ENCODE assay signal across 9 cellular contexts in the genomic region with DNA sequence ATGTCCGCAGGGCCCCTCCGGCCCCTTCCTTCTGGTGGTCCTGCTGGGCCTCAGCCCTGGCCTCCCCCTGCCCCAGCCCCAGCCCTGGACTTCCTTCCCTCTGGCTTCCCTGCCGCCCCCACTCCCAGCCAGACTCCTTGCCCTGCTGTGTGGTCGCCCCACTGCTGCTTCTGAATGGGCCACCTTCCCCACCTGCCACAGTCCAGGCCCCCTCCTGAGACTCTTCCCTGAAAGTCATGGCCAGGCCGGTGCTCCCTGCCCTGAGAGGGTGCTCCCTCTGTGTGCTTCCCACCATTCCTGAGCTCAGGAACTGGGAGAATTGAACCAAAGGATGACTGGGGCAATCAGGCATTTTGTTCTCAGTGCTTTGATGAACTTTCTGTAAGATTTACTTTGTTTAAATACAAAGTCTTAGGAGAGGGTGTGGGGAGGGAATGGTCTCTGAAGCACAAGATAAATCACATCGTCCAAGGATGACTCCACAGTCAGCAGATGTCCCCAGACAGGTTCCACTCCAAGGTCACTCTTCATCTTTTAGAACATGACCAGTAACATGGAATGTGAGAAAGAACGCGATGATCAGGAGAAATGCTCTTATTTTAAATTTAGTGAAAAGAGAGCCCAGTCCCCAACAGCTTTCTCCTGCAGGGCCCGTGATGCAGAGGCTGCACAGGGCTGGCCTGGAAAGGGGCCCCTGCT. TPM values are rescaled to one million over a fixed set of nuclear protein-coding genes. Genes with fewer than 3 reads are reported as not detected.
DNase-seq lines count a peak whose midpoint lies in the region; ATAC-seq and TF ChIP-seq lines count a peak whose summit lies in the region.
"Had no signal": no experiment of that assay in that cellular context is flagged by ENCODE, and none has a peak within 500 bp of the region (broad histone marks: within the 10 kb centered on the region; RNA-seq: fewer than 3 reads in every experiment).

No MANE protein-coding gene starts in this region.

- H3K36me3 Mint-ChIP-seq in activated CD4-positive, alpha-beta T cell treated with anti-CD3 and anti-CD28 coated beads, Interleukin-2, amount 10 ng/mL, durations not matched to agents 7 days and 5 days (ENCODE audit: low read depth) = peaks cover 37% of the 10 kb centered on the region
- peaks cover 19% of the 10 kb centered on the region for H3K36me3 Mint-ChIP-seq in memory B cell

- peak overlapping the region; percentile 82 for H3K4me3 Mint-ChIP-seq in activated CD4-positive, alpha-beta T cell treated with anti-CD3 and anti-CD28 coated beads, Interleukin-2, amount 10 ng/mL, durations not matched to agents 7 days and 5 days
- H3K4me3 Mint-ChIP-seq in memory B cell = peak overlapping the region; percentile 95

- H3K4me3 ChIP-seq in ascending aorta (peak overlapping the region; percentile 38 to 58), transverse colon (peak overlapping the region; percentile 37 to 61 (median 46))

- no peaks in the 10 kb centered on the region for H3K36me3 ChIP-seq in ascending aorta
- no peaks in the 10 kb centered on the region for H3K36me3 ChIP-seq in transverse colon

- POLR2A ChIA-PET in activated CD4-positive, alpha-beta T cell treated with anti-CD3 and anti-CD28 coated beads, Interleukin-2, amount 10 ng/mL, durations not matched to agents 7 days and 5 days (lab: Charles Lee) = no interaction called here

- CTCF ChIA-PET in activated CD4-positive, alpha-beta T cell treated with anti-CD3 and anti-CD28 coated beads, Interleukin-2, amount 10 ng/mL, durations not matched to agents 7 days and 5 days (lab: Charles Lee) = interaction anchor here (0.6 kb wide), 1 partner anchor 11 kb away, joined by 3 read pairs; no protein-coding TSS in a partner anchor

- 36 to 61% methylated on average over 4 to 9 of the region's 9 CpGs for WGBS in transverse colon (ENCODE audit: low coverage in 1 of 2), 2 donors

- ATAC-seq in memory B cell (ENCODE audit: low read depth) (no peak), GM18502 (IDR thresholded peaks at IDR 0.05; ENCODE audit: poor library complexity, unreplicated experiment) (no peak), HG03139 (IDR thresholded peaks at IDR 0.05; ENCODE audit: unreplicated experiment) (no peak)

- no peak for TF ChIP-seq POLR2A in transverse colon (IDR thresholded peaks at IDR 0.05)

- H3K9me3 ChIP-seq in ascending aorta = no peaks in the 10 kb centered on the region
- no peaks in the 10 kb centered on the region for H3K9me3 ChIP-seq in transverse colon

- no peak for DNase-seq in activated CD4-positive, alpha-beta T cell treated with anti-CD3 and anti-CD28 coated beads, Interleukin-2, amount 10 ng/mL, durations not matched to agents 7 days and 5 days
- no peak for DNase-seq in activated CD4-positive, alpha-beta T cell treated with anti-CD3 and anti-CD28 coated beads, Interleukin-2, amount 50 U/mL, for 1 hour
- DNase-seq in ascending aorta (ENCODE audit: low spot score in 2 of 2) (no peak), memory B cell (ENCODE audit: low spot score in 2 of 2) (no peak), transverse colon (peak; percentile 19), pons (ENCODE audit: low spot score) (no peak)
- DNase-seq: SIG-M5 had no signal

- peaks cover 0 to 5% of the 10 kb centered on the region in 2 donors for H3K4me1 ChIP-seq in ascending aorta
- H3K4me1 ChIP-seq in transverse colon = peaks cover 5 to 19% (median 14%) of the 10 kb centered on the region in 4 donors

- no peak for TF ChIP-seq EP300 in transverse colon (IDR thresholded peaks at IDR 0.05; ENCODE audit: low read depth)

- no peaks in the 10 kb centered on the region for H3K9me3 Mint-ChIP-seq in activated CD4-positive, alpha-beta T cell treated with anti-CD3 and anti-CD28 coated beads, Interleukin-2, amount 10 ng/mL, durations not matched to agents 7 days and 5 days
- no peaks in the 10 kb centered on the region for H3K9me3 Mint-ChIP-seq in memory B cell

- peaks cover 68% of the 10 kb centered on the region for H3K4me1 Mint-ChIP-seq in activated CD4-positive, alpha-beta T cell treated with anti-CD3 and anti-CD28 coated beads, Interleukin-2, amount 10 ng/mL, durations not matched to agents 7 days and 5 days
- peaks cover 39% of the 10 kb centered on the region for H3K4me1 Mint-ChIP-seq in memory B cell

- H3K27me3 ChIP-seq in ascending aorta (no peaks in the 10 kb centered on the region), transverse colon (no peaks in the 10 kb centered on the region)

- H3K27ac Mint-ChIP-seq in activated CD4-positive, alpha-beta T cell treated with anti-CD3 and anti-CD28 coated beads, Interleukin-2, amount 10 ng/mL, durations not matched to agents 7 days and 5 days = peak overlapping the region; percentile 96
- H3K27ac Mint-ChIP-seq in memory B cell = peak overlapping the region; percentile 90

- no peaks in the 10 kb centered on the region for H3K27me3 Mint-ChIP-seq in activated CD4-positive, alpha-beta T cell treated with anti-CD3 and anti-CD28 coated beads, Interleukin-2, amount 10 ng/mL, durations not matched to agents 7 days and 5 days
- no peaks in the 10 kb centered on the region for H3K27me3 Mint-ChIP-seq in memory B cell

- H3K27ac ChIP-seq in ascending aorta = peak overlapping the region; percentile 56 to 70
- peak overlapping the region; percentile 82 to 91 (median 89) for H3K27ac ChIP-seq in transverse colon

- no peak for TF ChIP-seq CTCF in ascending aorta (IDR thresholded peaks at IDR 0.05)
- TF ChIP-seq CTCF in transverse colon (IDR thresholded peaks at IDR 0.05) = no peak

- in situ Hi-C loops in transverse colon (cut with MboI; ENCODE audit: low pct_ligation_motif_present in 1 of 4, low pct_unique_long_range_greater_than_20kb in 1 of 4, low sequenced_read_pairs in 3 of 4) = loop anchor here in 2 of 4 donors (25.0 kb wide), 2 partner anchors 91 to 291 kb away; a partner anchor contains a TSS

- intact Hi-C loops in ascending aorta (cut with DNase I) (no loop called here), transverse colon (cut with DNase I; ENCODE audit: low total_unique reads) (no loop called here)

RNA-seq across cellular contexts. Expression of a gene that starts 0.8 kb away (rescaled TPM):
- total RNA-seq in activated CD4-positive, alpha-beta T cell treated with anti-CD3 and anti-CD28 coated beads, Interleukin-2, amount 10 ng/mL, durations not matched to agents 7 days and 5 days = 10 to 100 TPM; 34.7 to 39.7 TPM
- total RNA-seq in ascending aorta (0.75 TPM), transverse colon (1 to 10 TPM; 2.0 to 6.4 (median 4.2) TPM)

RNA-seq across cellular contexts. Expression of a gene that starts 7.6 kb away (rescaled TPM):
- 100 to 1,000 TPM; 111 to 144 TPM for total RNA-seq in activated CD4-positive, alpha-beta T cell treated with anti-CD3 and anti-CD28 coated beads, Interleukin-2, amount 10 ng/mL, durations not matched to agents 7 days and 5 days
- total RNA-seq in ascending aorta (9.5 TPM), transverse colon (1 to 10 TPM; 1.2 to 9.1 (median 7.5) TPM)

RNA-seq across cellular contexts. Expression of a gene that starts 19.0 kb away (rescaled TPM):
- 10 to 100 TPM; 27.9 to 33.8 TPM for total RNA-seq in activated CD4-positive, alpha-beta T cell treated with anti-CD3 and anti-CD28 coated beads, Interleukin-2, amount 10 ng/mL, durations not matched to agents 7 days and 5 days
- total RNA-seq in ascending aorta (0.11 TPM), transverse colon (1 to 10 TPM in 3 of 4 donors, not detected in 1; 2.6 to 6.8 (median 4.8) TPM)

RNA-seq across cellular contexts. Expression of a gene that starts 39.6 kb away (rescaled TPM):
- total RNA-seq in activated CD4-positive, alpha-beta T cell treated with anti-CD3 and anti-CD28 coated beads, Interleukin-2, amount 10 ng/mL, durations not matched to agents 7 days and 5 days = 1 to 10 TPM; 8.7 to 8.8 TPM
- total RNA-seq in ascending aorta = 0.64 TPM
- 10 to 100 TPM in 2 of 4 donors, 1 to 10 TPM in 1, not detected in 1; 7.8 to 15.3 (median 10.9) TPM for total RNA-seq in transverse colon

RNA-seq across cellular contexts. Expression of a gene that starts 55.4 kb away (rescaled TPM):
- total RNA-seq in activated CD4-positive, alpha-beta T cell treated with anti-CD3 and anti-CD28 coated beads, Interleukin-2, amount 10 ng/mL, durations not matched to agents 7 days and 5 days = 10 to 100 TPM; 89.6 to 96.4 TPM
- total RNA-seq in ascending aorta = 9.3 TPM
- total RNA-seq in transverse colon = 10 to 100 TPM in 1 of 4 donors, 1 to 10 TPM in 2, not detected in 1; 7.1 to 11.6 (median 9.4) TPM

Comparison
In these comparisons a context has a peak if more than half of its experiments do, and no peak if none do; other contexts are left out.
1. RNA of a gene that starts 0.8 kb away (total RNA-seq): 34.7 to 39.7 TPM in activated CD4-positive, alpha-beta T cell treated with anti-CD3 and anti-CD28 coated beads, Interleukin-2, amount 10 ng/mL, durations not matched to agents 7 days and 5 days; 2.0 to 6.4 TPM in transverse colon and 0.75 TPM in ascending aorta (single experiment); every median in the first group is over 4 times any median in the second.
2. RNA of a gene that starts 7.6 kb away (total RNA-seq): 111 to 144 TPM in activated CD4-positive, alpha-beta T cell treated with anti-CD3 and anti-CD28 coated beads, Interleukin-2, amount 10 ng/mL, durations not matched to agents 7 days and 5 days; 9.5 TPM in ascending aorta (single experiment) and 1.2 to 9.1 TPM in transverse colon; every median in the first group is over 10 times any median in the second.